ENCODE assay signal across 19 cellular contexts in genomic region chr7:50788393-50788792, GRCh38.
"Had no signal": no experiment of that assay in that cellular context is flagged by ENCODE, and none has a peak within 500 bp of the region (broad histone marks: within the 10 kb centered on the region; RNA-seq: fewer than 3 reads in every experiment).

No MANE protein-coding gene starts in this region.

- H3K9ac ChIP-seq: SK-N-SH had no signal

- H3K27me3 ChIP-seq: MG63 had no signal

- H3K9me3 ChIP-seq: MG63, SK-N-SH had no signal

- H3K4me3 ChIP-seq: MG63 had no signal

- DNase-seq: Karpas-422, KG1, MG63, NCI-H1092 treated with DMSO at 0.1 percent for 48 hours, NCI-H1436, NCI-H187, NCI-H2029, NCI-H2081 treated with DMSO at 0.1 percent for 48 hours, NCI-H2171, NCI-H226, NCI-H446, NCI-H510A, NCI-H524 treated with DMSO at 0.1 percent for 48 hours, NCI-H69, NCI-H774, Right ventricle myocardium superior, RPMI8226, SK-N-SH, SW 1271 had no signal
